In genomic region chr2:157657858-157658257, GRCh38 we compare ENCODE assay signal across 22 cellular contexts. TPM values are rescaled to one million over a fixed set of nuclear protein-coding genes. Genes with fewer than 3 reads are reported as not detected.
A peak's percentile ranks its signal among the peaks of the same experiment; 100 is the strongest.
DNase-seq lines count a peak whose midpoint lies in the region; ATAC-seq lines count a peak whose summit lies in the region.
"Had no signal": no experiment of that assay in that cellular context is flagged by ENCODE, and none has a peak within 500 bp of the region (broad histone marks: within the 10 kb centered on the region; RNA-seq: fewer than 3 reads in every experiment).

No MANE protein-coding gene starts in this region.

- no peaks in the 10 kb centered on the region for H3K4me1 Mint-ChIP-seq in activated CD4-positive, alpha-beta T cell treated with anti-CD3 and anti-CD28 coated beads, Interleukin-2, amount 10 ng/mL, durations not matched to agents 24 days and 14 days
- H3K4me1 Mint-ChIP-seq: CD14-positive monocyte; CD4-positive, alpha-beta memory T cell; CD4-positive, CD25-positive, alpha-beta regulatory T cell; CD8-positive, alpha-beta memory T cell had no signal

- intact Hi-C loops in activated CD4-positive, alpha-beta T cell treated with anti-CD3 and anti-CD28 coated beads, Interleukin-2, amount 10 ng/mL, durations not matched to agents 24 days and 14 days (cut with micrococcal nuclease): no loop called here
- intact Hi-C loops in sciatic nerve (cut with DNase I): no loop called here

- ATAC-seq in sciatic nerve (peak; percentile 60), HG03354 (IDR thresholded peaks at IDR 0.05; ENCODE audit: poor library complexity, severe bottlenecking, unreplicated experiment) (no peak)
- ATAC-seq: GM12878 had no signal

- H3K27ac Mint-ChIP-seq in activated CD4-positive, alpha-beta T cell treated with anti-CD3 and anti-CD28 coated beads, Interleukin-2, amount 10 ng/mL, durations not matched to agents 24 days and 14 days: no peak overlapping the region
- H3K27ac Mint-ChIP-seq: CD14-positive monocyte; CD4-positive, alpha-beta memory T cell; CD4-positive, CD25-positive, alpha-beta regulatory T cell; CD8-positive, alpha-beta memory T cell had no signal

- peak; percentile 1 for DNase-seq in activated CD4-positive, alpha-beta T cell treated with anti-CD3 and anti-CD28 coated beads, Interleukin-2, amount 10 ng/mL, durations not matched to agents 24 days and 14 days
- DNase-seq in activated CD4-positive, alpha-beta T cell treated with anti-CD3 and anti-CD28 coated beads for 48 hours: no peak
- DNase-seq in sciatic nerve (ENCODE audit: low spot score) (no peak), GM19238 (ENCODE audit: insufficient read length, low spot score) (no peak)
- DNase-seq: ACHN; BE2C; C1 segment of cervical spinal cord; CD4-positive, alpha-beta memory T cell; CD4-positive, CD25-positive, alpha-beta regulatory T cell; CD8-positive, alpha-beta memory T cell; COR-L47; DMS 273 treated with DMSO at 0.1 percent for 48 hours; DMS153; DMS53; DMS79; DND-41; EL; GDM1 had no signal

- no peaks in the 10 kb centered on the region for H3K9me3 Mint-ChIP-seq in activated CD4-positive, alpha-beta T cell treated with anti-CD3 and anti-CD28 coated beads, Interleukin-2, amount 10 ng/mL, durations not matched to agents 24 days and 14 days
- H3K9me3 Mint-ChIP-seq: CD4-positive, alpha-beta memory T cell; CD4-positive, CD25-positive, alpha-beta regulatory T cell; CD8-positive, alpha-beta memory T cell had no signal

- no peaks in the 10 kb centered on the region for H3K27me3 Mint-ChIP-seq in activated CD4-positive, alpha-beta T cell treated with anti-CD3 and anti-CD28 coated beads, Interleukin-2, amount 10 ng/mL, durations not matched to agents 24 days and 14 days

- no peaks in the 10 kb centered on the region for H3K36me3 Mint-ChIP-seq in activated CD4-positive, alpha-beta T cell treated with anti-CD3 and anti-CD28 coated beads, Interleukin-2, amount 10 ng/mL, durations not matched to agents 24 days and 14 days (ENCODE audit: low read depth)
- H3K36me3 Mint-ChIP-seq: CD14-positive monocyte; CD4-positive, alpha-beta memory T cell; CD4-positive, CD25-positive, alpha-beta regulatory T cell had no signal

- H3K4me3 Mint-ChIP-seq in activated CD4-positive, alpha-beta T cell treated with anti-CD3 and anti-CD28 coated beads, Interleukin-2, amount 10 ng/mL, durations not matched to agents 24 days and 14 days: no peak overlapping the region
- H3K4me3 Mint-ChIP-seq: CD14-positive monocyte; CD4-positive, alpha-beta memory T cell; CD4-positive, CD25-positive, alpha-beta regulatory T cell; CD8-positive, alpha-beta memory T cell had no signal

RNA-seq across cellular contexts. Expression of gene ACVR1C, which starts 29.2 kb away (rescaled TPM):
- total RNA-seq in activated CD4-positive, alpha-beta T cell treated with anti-CD3 and anti-CD28 coated beads, Interleukin-2, amount 10 ng/mL, durations not matched to agents 24 days and 14 days: 0.98 and 1.0 TPM in 2 replicates
- total RNA-seq in sciatic nerve: 2.8 TPM
- total RNA-seq: G401, GM12878 had no signal
